In the genomic region with DNA sequence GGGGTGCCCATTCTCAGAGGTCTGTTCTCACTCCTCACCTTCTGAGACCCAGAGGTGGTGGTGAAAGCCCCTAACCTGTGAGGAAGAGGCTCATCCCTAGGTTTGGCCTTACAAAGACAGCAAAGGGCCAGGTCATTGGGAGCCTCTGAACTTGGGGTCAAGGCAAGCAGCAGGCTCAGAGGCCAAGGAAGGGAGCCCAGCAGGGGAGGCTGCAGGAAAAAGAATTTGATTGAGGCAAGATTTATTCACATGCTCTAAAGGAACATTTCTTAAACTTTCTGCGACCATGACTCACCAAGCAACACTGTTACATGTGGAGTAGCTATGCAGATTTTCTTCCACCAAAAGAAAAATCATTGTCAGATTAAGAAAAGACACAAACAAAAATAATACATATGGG, we compare ENCODE assay signal across 18 cellular contexts.
A peak's percentile ranks its signal among the peaks of the same experiment; 100 is the strongest.
DNase-seq lines count a peak whose midpoint lies in the region; ATAC-seq and TF ChIP-seq lines count a peak whose summit lies in the region.
"Had no signal": no experiment of that assay in that cellular context is flagged by ENCODE, and none has a peak within 500 bp of the region (broad histone marks: within the 10 kb centered on the region; RNA-seq: fewer than 3 reads in every experiment).

No MANE protein-coding gene starts in this region.

- H3K4me1 ChIP-seq in cardiac muscle cell (ENCODE audit: low read depth) (no peaks in the 10 kb centered on the region), right atrium auricular region (no peaks in the 10 kb centered on the region)
- H3K4me1 ChIP-seq: gastrocnemius medialis, tibial nerve had no signal

- TF ChIP-seq CTCF in cardiac muscle cell (IDR thresholded peaks at IDR 0.05; ENCODE audit: low read depth, low read length) (peak; percentile 12), right atrium auricular region (IDR thresholded peaks at IDR 0.05) (no peak), astrocyte of the spinal cord (IDR thresholded peaks at IDR 0.05; ENCODE audit: low read depth, low read length) (no peak), foreskin fibroblast (IDR thresholded peaks at IDR 0.05; ENCODE audit: low read depth, low read length) (no peak)

- in situ Hi-C loops in astrocyte of the spinal cord (cut with HindIII; ENCODE audit: low sequenced_read_pairs): no loop called here

- peak in 1 of 2 donors; percentile 30 for DNase-seq in cardiac muscle cell (ENCODE audit: low read depth in 1 of 2, low spot score in 1 of 2)
- DNase-seq in right atrium auricular region (ENCODE audit: low spot score): no peak
- DNase-seq in astrocyte of the spinal cord (ENCODE audit: low read depth, low spot score): peak; percentile 30
- DNase-seq in foreskin fibroblast: peak; percentile 10 to 50
- DNase-seq in DMS153 treated with DMSO at 0.1 percent for 48 hours (lab: John Stamatoyannopoulos, UW; ENCODE audit: unreplicated experiment): no peak
- DNase-seq: activated B cell treated with CpG ODN at 0.5 μM for 24 hours; CD4-positive, alpha-beta T cell; cerebellar nuclear complex; gastrocnemius medialis; Kasumi-1; midbrain; NCI-H1417 treated with DMSO at 0.1 percent for 48 hours; NCI-H69; stimulated activated naive B cell treated with anti-CD40 and anti-IgM and Interleukin-4, amounts not matched to agents 10 μg/mL and 1 μg/mL and 100 μg/mL, for 72 hours had no signal

- no peaks in the 10 kb centered on the region for H3K36me3 ChIP-seq in cardiac muscle cell
- no peaks in the 10 kb centered on the region for H3K36me3 ChIP-seq in right atrium auricular region
- H3K36me3 ChIP-seq: gastrocnemius medialis, tibial nerve had no signal

- H3K27me3 ChIP-seq in cardiac muscle cell: no peaks in the 10 kb centered on the region
- no peaks in the 10 kb centered on the region for H3K27me3 ChIP-seq in right atrium auricular region
- H3K27me3 ChIP-seq: gastrocnemius medialis, tibial nerve had no signal

- H3K4me3 ChIP-seq in cardiac muscle cell (no peak overlapping the region), right atrium auricular region (no peak overlapping the region), astrocyte of the spinal cord (ENCODE audit: low read depth, low read length) (no peak overlapping the region), foreskin fibroblast (ENCODE audit: low read depth in 1 of 2, low read length in 2 of 2) (no peak overlapping the region)
- H3K4me3 ChIP-seq: gastrocnemius medialis, tibial nerve had no signal

- H3K9me3 ChIP-seq in cardiac muscle cell (ENCODE audit: low read depth) (no peaks in the 10 kb centered on the region), right atrium auricular region (no peaks in the 10 kb centered on the region)
- H3K9me3 ChIP-seq: gastrocnemius medialis, tibial nerve had no signal

- ATAC-seq in GM19324 (IDR thresholded peaks at IDR 0.05; ENCODE audit: low FRiP score, unreplicated experiment) (no peak), GM18909 (IDR thresholded peaks at IDR 0.05; ENCODE audit: poor library complexity, unreplicated experiment) (no peak), HG03565 (IDR thresholded peaks at IDR 0.05; ENCODE audit: unreplicated experiment) (no peak)
- ATAC-seq: gastrocnemius medialis; stimulated activated naive B cell treated with anti-CD40 and anti-IgM and Interleukin-4, amounts not matched to agents 10 μg/mL and 1 μg/mL and 100 μg/mL, for 72 hours had no signal

- no peak overlapping the region for H3K27ac ChIP-seq in cardiac muscle cell
- no peak overlapping the region for H3K27ac ChIP-seq in right atrium auricular region
- H3K27ac ChIP-seq: gastrocnemius medialis, tibial nerve had no signal

Comparison
In these comparisons a context has a peak if more than half of its experiments do, and no peak if none do; other contexts are left out.
1. DNase-seq: peak in astrocyte of the spinal cord (single experiment) and foreskin fibroblast (2 of 2); none in right atrium auricular region (single experiment) and DMS153 treated with DMSO at 0.1 percent for 48 hours (single experiment).